Comparison of ENCODE assay signal across 1 cellular context in the genomic region with DNA sequence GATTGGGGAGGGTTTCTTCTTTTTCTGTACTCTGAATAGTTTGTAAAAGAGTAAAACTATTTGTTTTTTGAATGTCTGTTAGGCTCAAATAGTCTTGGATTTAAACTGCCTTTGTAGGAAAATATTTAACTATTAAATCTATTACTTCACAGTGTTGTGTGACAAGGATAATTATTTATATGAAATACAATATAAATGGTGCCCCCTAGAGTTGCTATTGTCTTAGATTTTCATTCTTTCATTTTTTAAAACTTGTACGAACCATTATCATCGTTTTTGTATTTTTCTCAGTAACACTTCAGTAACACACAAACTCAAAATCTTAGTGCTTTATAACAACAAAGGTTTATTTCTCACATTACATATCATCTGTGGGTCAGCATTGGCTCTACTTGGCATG.
TF ChIP-seq lines count a peak whose summit lies in the region.

No MANE protein-coding gene starts in this region.

TF ChIP-seq in A549, 52 proteins besides CTCF, POLR2A, EP300 and RAD21 (continued from another document):
- TF ChIP-seq, protein P1, sequence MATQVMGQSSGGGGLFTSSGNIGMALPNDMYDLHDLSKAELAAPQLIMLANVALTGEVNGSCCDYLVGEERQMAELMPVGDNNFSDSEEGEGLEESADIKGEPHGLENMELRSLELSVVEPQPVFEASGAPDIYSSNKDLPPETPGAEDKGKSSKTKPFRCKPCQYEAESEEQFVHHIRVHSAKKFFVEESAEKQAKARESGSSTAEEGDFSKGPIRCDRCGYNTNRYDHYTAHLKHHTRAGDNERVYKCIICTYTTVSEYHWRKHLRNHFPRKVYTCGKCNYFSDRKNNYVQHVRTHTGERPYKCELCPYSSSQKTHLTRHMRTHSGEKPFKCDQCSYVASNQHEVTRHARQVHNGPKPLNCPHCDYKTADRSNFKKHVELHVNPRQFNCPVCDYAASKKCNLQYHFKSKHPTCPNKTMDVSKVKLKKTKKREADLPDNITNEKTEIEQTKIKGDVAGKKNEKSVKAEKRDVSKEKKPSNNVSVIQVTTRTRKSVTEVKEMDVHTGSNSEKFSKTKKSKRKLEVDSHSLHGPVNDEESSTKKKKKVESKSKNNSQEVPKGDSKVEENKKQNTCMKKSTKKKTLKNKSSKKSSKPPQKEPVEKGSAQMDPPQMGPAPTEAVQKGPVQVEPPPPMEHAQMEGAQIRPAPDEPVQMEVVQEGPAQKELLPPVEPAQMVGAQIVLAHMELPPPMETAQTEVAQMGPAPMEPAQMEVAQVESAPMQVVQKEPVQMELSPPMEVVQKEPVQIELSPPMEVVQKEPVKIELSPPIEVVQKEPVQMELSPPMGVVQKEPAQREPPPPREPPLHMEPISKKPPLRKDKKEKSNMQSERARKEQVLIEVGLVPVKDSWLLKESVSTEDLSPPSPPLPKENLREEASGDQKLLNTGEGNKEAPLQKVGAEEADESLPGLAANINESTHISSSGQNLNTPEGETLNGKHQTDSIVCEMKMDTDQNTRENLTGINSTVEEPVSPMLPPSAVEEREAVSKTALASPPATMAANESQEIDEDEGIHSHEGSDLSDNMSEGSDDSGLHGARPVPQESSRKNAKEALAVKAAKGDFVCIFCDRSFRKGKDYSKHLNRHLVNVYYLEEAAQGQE (IDR thresholded peaks at IDR 0.05): no peak
- TF ChIP-seq SREBF2 (IDR thresholded peaks at IDR 0.05): no peak
- no peak for TF ChIP-seq RCOR1 (IDR thresholded peaks at IDR 0.05; ENCODE audit: low read depth, low read length)
- TF ChIP-seq TFCP2L1 (CRISPR knock-in tag; IDR thresholded peaks at IDR 0.05): no peak
- TF ChIP-seq GATA3 (IDR thresholded peaks at IDR 0.05; ENCODE audit: borderline replicate concordance): no peak
- no peak for TF ChIP-seq ZSCAN20 (CRISPR knock-in tag; IDR thresholded peaks at IDR 0.05)
- TF ChIP-seq, protein P2, sequence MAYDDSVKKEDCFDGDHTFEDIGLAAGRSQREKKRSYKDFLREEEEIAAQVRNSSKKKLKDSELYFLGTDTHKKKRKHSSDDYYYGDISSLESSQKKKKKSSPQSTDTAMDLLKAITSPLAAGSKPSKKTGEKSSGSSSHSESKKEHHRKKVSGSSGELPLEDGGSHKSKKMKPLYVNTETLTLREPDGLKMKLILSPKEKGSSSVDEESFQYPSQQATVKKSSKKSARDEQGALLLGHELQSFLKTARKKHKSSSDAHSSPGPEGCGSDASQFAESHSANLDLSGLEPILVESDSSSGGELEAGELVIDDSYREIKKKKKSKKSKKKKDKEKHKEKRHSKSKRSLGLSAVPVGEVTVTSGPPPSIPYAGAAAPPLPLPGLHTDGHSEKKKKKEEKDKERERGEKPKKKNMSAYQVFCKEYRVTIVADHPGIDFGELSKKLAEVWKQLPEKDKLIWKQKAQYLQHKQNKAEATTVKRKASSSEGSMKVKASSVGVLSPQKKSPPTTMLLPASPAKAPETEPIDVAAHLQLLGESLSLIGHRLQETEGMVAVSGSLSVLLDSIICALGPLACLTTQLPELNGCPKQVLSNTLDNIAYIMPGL (CRISPR knock-in tag; IDR thresholded peaks at IDR 0.05; ENCODE audit: borderline replicate concordance): no peak
- no peak for TF ChIP-seq FOSB (CRISPR knock-in tag; IDR thresholded peaks at IDR 0.05)
- TF ChIP-seq, protein P3, sequence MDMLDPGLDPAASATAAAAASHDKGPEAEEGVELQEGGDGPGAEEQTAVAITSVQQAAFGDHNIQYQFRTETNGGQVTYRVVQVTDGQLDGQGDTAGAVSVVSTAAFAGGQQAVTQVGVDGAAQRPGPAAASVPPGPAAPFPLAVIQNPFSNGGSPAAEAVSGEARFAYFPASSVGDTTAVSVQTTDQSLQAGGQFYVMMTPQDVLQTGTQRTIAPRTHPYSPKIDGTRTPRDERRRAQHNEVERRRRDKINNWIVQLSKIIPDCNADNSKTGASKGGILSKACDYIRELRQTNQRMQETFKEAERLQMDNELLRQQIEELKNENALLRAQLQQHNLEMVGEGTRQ (IDR thresholded peaks at IDR 0.05): no peak
- TF ChIP-seq HOXB13 (CRISPR knock-in tag; IDR thresholded peaks at IDR 0.05; ENCODE audit: low read depth): no peak
- no peak for TF ChIP-seq RFX5 (IDR thresholded peaks at IDR 0.05)
